Comparison of ENCODE assay signal across 1 cellular context in the genomic region with DNA sequence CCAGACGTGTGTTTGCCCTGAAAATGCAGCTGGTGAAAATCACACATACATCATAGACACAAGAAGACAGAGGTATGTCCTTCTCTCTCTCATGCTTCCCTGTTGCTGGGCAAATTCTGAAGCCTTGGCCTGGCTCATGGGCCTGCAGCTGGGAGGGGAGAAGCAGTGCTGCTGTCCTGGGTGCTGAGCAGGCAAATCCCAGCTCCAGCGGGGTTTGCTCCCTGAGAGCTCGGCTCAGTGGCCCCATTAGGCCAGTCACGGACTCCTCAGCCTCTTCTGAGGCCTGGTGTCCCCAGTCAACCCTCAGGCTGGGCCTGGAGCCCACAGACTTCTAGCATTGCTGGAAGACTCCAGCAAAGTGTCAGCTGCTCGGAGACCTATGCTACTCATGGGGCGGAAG.
A peak's percentile ranks its signal among the peaks of the same experiment; 100 is the strongest.
TF ChIP-seq lines count a peak whose summit lies in the region.

No MANE protein-coding gene starts in this region.

TF ChIP-seq in HEK293, 187 proteins besides CTCF, POLR2A, EP300 and RAD21 (continued from another document):
- TF ChIP-seq, protein P1, sequence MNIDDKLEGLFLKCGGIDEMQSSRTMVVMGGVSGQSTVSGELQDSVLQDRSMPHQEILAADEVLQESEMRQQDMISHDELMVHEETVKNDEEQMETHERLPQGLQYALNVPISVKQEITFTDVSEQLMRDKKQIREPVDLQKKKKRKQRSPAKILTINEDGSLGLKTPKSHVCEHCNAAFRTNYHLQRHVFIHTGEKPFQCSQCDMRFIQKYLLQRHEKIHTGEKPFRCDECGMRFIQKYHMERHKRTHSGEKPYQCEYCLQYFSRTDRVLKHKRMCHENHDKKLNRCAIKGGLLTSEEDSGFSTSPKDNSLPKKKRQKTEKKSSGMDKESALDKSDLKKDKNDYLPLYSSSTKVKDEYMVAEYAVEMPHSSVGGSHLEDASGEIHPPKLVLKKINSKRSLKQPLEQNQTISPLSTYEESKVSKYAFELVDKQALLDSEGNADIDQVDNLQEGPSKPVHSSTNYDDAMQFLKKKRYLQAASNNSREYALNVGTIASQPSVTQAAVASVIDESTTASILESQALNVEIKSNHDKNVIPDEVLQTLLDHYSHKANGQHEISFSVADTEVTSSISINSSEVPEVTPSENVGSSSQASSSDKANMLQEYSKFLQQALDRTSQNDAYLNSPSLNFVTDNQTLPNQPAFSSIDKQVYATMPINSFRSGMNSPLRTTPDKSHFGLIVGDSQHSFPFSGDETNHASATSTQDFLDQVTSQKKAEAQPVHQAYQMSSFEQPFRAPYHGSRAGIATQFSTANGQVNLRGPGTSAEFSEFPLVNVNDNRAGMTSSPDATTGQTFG (tag by site-specific recombination; IDR thresholded peaks at IDR 0.05; ENCODE audit: borderline replicate concordance) = no peak
- TF ChIP-seq ZNF341 (tag by site-specific recombination; IDR thresholded peaks at IDR 0.05; ENCODE audit: low read depth) = no peak
- TF ChIP-seq, protein P2, sequence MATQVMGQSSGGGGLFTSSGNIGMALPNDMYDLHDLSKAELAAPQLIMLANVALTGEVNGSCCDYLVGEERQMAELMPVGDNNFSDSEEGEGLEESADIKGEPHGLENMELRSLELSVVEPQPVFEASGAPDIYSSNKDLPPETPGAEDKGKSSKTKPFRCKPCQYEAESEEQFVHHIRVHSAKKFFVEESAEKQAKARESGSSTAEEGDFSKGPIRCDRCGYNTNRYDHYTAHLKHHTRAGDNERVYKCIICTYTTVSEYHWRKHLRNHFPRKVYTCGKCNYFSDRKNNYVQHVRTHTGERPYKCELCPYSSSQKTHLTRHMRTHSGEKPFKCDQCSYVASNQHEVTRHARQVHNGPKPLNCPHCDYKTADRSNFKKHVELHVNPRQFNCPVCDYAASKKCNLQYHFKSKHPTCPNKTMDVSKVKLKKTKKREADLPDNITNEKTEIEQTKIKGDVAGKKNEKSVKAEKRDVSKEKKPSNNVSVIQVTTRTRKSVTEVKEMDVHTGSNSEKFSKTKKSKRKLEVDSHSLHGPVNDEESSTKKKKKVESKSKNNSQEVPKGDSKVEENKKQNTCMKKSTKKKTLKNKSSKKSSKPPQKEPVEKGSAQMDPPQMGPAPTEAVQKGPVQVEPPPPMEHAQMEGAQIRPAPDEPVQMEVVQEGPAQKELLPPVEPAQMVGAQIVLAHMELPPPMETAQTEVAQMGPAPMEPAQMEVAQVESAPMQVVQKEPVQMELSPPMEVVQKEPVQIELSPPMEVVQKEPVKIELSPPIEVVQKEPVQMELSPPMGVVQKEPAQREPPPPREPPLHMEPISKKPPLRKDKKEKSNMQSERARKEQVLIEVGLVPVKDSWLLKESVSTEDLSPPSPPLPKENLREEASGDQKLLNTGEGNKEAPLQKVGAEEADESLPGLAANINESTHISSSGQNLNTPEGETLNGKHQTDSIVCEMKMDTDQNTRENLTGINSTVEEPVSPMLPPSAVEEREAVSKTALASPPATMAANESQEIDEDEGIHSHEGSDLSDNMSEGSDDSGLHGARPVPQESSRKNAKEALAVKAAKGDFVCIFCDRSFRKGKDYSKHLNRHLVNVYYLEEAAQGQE (tag by site-specific recombination; IDR thresholded peaks at IDR 0.05) = peak; percentile 97
- TF ChIP-seq ZNF521 (tag by site-specific recombination; IDR thresholded peaks at IDR 0.05) = no peak
- TF ChIP-seq KLF9 (tag by site-specific recombination; IDR thresholded peaks at IDR 0.05; ENCODE audit: low read depth) = no peak
- no peak for TF ChIP-seq ZBTB7A (tag by site-specific recombination; IDR thresholded peaks at IDR 0.05; ENCODE audit: low read depth)
TF ChIP-seq in HEK293: peak in this region for 1.
